Comparison of ENCODE assay signal across 36 cellular contexts in genomic region chr10:125683063-125683462, GRCh38. TPM values are rescaled to one million over a fixed set of nuclear protein-coding genes. Genes with fewer than 3 reads are reported as not detected.
"Had no signal": no experiment of that assay in that cellular context is flagged by ENCODE, and none has a peak within 500 bp of the region (broad histone marks: within the 10 kb centered on the region; RNA-seq: fewer than 3 reads in every experiment).

Gene TEX36 (minus strand): TSS chr10:125683163. CDS start chr10:125682989, 174 bp downstream.

- H3K4me3 ChIP-seq: left lung, lower lobe of right lung, neural progenitor cell, ovary, right atrium auricular region, right lobe of liver, smooth muscle cell, thyroid gland, transverse colon, upper lobe of left lung, vagina had no signal

- H3K9ac ChIP-seq: neural progenitor cell had no signal

- H3K9me3 ChIP-seq: right atrium auricular region, right lobe of liver, thyroid gland, transverse colon, upper lobe of left lung, vagina had no signal

- H2AFZ ChIP-seq: neural progenitor cell had no signal

- H3K4me1 ChIP-seq: left lung, lower lobe of right lung, right atrium auricular region, right lobe of liver, thyroid gland, transverse colon, upper lobe of left lung, vagina had no signal

- H3K27ac ChIP-seq: left lung, lower lobe of right lung, neural progenitor cell, ovary, right atrium auricular region, right lobe of liver, thyroid gland, transverse colon, upper lobe of left lung, vagina had no signal

- H3K36me3 ChIP-seq: left lung, lower lobe of right lung, neural progenitor cell, ovary, right atrium auricular region, right lobe of liver, thyroid gland, transverse colon, upper lobe of left lung, vagina had no signal

- DNase-seq: hippocampal formation; immature natural killer cell; kidney; left colon; left lung; lower lobe of right lung; mesendoderm; naive B cell; natural killer cell; nephron progenitor cell; ovary; right lobe of liver; stimulated activated CD4-positive, alpha-beta T cell treated with anti-CD3 and anti-CD28 coated beads, Interleukin-1b, Interleukin-23, amount 100 ng/mL, for 48 hours; stimulated activated CD4-positive, alpha-beta T cell treated with anti-CD3 and anti-CD28 coated beads, Interleukin-2, amount 100 ng/mL, for 48 hours; stimulated activated CD4-positive, alpha-beta T cell treated with anti-CD3 and anti-CD28 coated beads, Interleukin-4, amount 100 ng/mL, for 4 hours; stimulated activated CD8-positive, alpha-beta memory T cell treated with anti-CD3 and anti-CD28 coated beads, Interleukin-4, amount 100 ng/mL, for 48 hours; stimulated activated naive CD4-positive, alpha-beta T cell treated with Interleukin-2 at 50 U/mL for 16 hours; stimulated activated naive CD8-positive, alpha-beta T cell treated with anti-CD3 and anti-CD28 coated beads, Interleukin-15, amount 100 ng/mL, for 72 hours; substantia nigra; thyroid gland; transverse colon; upper lobe of left lung had no signal

- H3K27me3 ChIP-seq: left lung, neural progenitor cell, ovary, right atrium auricular region, right lobe of liver, thyroid gland, upper lobe of left lung, vagina had no signal

- H3K4me2 ChIP-seq: neural progenitor cell, smooth muscle cell had no signal

RNA-seq across cellular contexts. Expression of gene TEX36, which starts in this region (rescaled TPM):
- total RNA-seq: kidney, left colon, liver, lower lobe of right lung, mesothelial cell of epicardium, mononuclear cell, natural killer cell, omental fat pad, ovary, progenitor cell of endocrine pancreas, pulmonary artery endothelial cell, renal cortical epithelial cell, right atrium auricular region, right lobe of liver, skeletal muscle tissue, smooth muscle cell, temporal lobe, thyroid gland, transverse colon, upper lobe of left lung, urinary bladder, vagina had no signal
- polyA plus RNA-seq: immature natural killer cell, liver, ovary, smooth muscle cell, urinary bladder had no signal
